26 cellular contexts compared by ENCODE assay signal in genomic region chr16:86031141-86031678, GRCh38.
"Had no signal": no experiment of that assay in that cellular context is flagged by ENCODE, and none has a peak within 500 bp of the region (broad histone marks: within the 10 kb centered on the region; RNA-seq: fewer than 3 reads in every experiment).

No MANE protein-coding gene starts in this region.

- H3K27me3 ChIP-seq: tibial nerve had no signal

- H3K9me3 Mint-ChIP-seq: natural killer cell treated with Interleukin-12 subunit alpha and Interleukin-12 subunit beta and Interleukin-15 and Interleukin-18, amount 100 ng/mL, for 72 hours; stimulated activated naive CD8-positive, alpha-beta T cell treated with anti-CD3 and anti-CD28 coated beads, Interleukin-15, Interleukin-2, amounts not matched to agents 100 ng/mL and 50 ng/mL, for 24 hours had no signal

- FAIRE-seq: colon, frontal cortex, keratinocyte, pancreas had no signal

- H3K4me3 ChIP-seq: heart left ventricle, left ventricle myocardium inferior, lower lobe of right lung, pancreas, psoas muscle, right lobe of liver, spleen, tibial nerve had no signal

- H3K36me3 Mint-ChIP-seq: memory B cell; natural killer cell treated with Interleukin-12 subunit alpha and Interleukin-12 subunit beta and Interleukin-15 and Interleukin-18, amount 100 ng/mL, for 72 hours; stimulated activated memory B cell treated with anti-CD40 and anti-IgM and Interleukin-4, amounts not matched to agents 10 μg/mL and 1 μg/mL and 100 μg/mL, for 72 hours had no signal

- H3K4me1 Mint-ChIP-seq: memory B cell had no signal

- H3K4me1 ChIP-seq: pancreas, psoas muscle, right lobe of liver, spleen had no signal

- H3K9me3 ChIP-seq: heart left ventricle, lower lobe of right lung, pancreas, psoas muscle, right lobe of liver, tibial nerve had no signal

- H3K27ac ChIP-seq: left ventricle myocardium inferior, lower lobe of right lung, pancreas, psoas muscle, right lobe of liver, spleen, tibial nerve had no signal

- H3K36me3 ChIP-seq: heart left ventricle, left ventricle myocardium inferior, lower lobe of right lung, pancreas, right lobe of liver, spleen, tibial nerve had no signal

- ATAC-seq: esophagus mucosa; heart left ventricle; left cardiac atrium; lower lobe of right lung; natural killer cell treated with Interleukin-12 subunit alpha and Interleukin-12 subunit beta and Interleukin-15 and Interleukin-18, amount 100 ng/mL, for 72 hours; pancreas; psoas muscle; right lobe of liver; stimulated activated memory B cell treated with anti-CD40 and anti-IgM and Interleukin-4, amounts not matched to agents 10 μg/mL and 1 μg/mL and 100 μg/mL, for 72 hours had no signal

- H3K27ac Mint-ChIP-seq: memory B cell; natural killer cell treated with Interleukin-12 subunit alpha and Interleukin-12 subunit beta and Interleukin-15 and Interleukin-18, amount 100 ng/mL, for 72 hours; stimulated activated memory B cell treated with anti-CD40 and anti-IgM and Interleukin-4, amounts not matched to agents 10 μg/mL and 1 μg/mL and 100 μg/mL, for 72 hours; stimulated activated naive CD8-positive, alpha-beta T cell treated with anti-CD3 and anti-CD28 coated beads, Interleukin-15, Interleukin-2, amounts not matched to agents 100 ng/mL and 50 ng/mL, for 24 hours had no signal

- H3K4me3 Mint-ChIP-seq: memory B cell; natural killer cell treated with Interleukin-12 subunit alpha and Interleukin-12 subunit beta and Interleukin-15 and Interleukin-18, amount 100 ng/mL, for 72 hours; stimulated activated memory B cell treated with anti-CD40 and anti-IgM and Interleukin-4, amounts not matched to agents 10 μg/mL and 1 μg/mL and 100 μg/mL, for 72 hours; stimulated activated naive CD8-positive, alpha-beta T cell treated with anti-CD3 and anti-CD28 coated beads, Interleukin-15, Interleukin-2, amounts not matched to agents 100 ng/mL and 50 ng/mL, for 24 hours had no signal

- DNase-seq: dermis blood vessel endothelial cell; effector CD4-positive, alpha-beta T cell; heart left ventricle; hippocampal formation; left cardiac atrium; left ventricle myocardium inferior; lower lobe of right lung; midbrain; occipital lobe; psoas muscle; retina; right lobe of liver; spleen; stimulated activated CD4-positive, alpha-beta T cell treated with anti-CD3 and anti-CD28 coated beads, Interleukin-15, amount 100 ng/mL, for 24 hours; stimulated activated CD4-positive, alpha-beta T cell treated with anti-CD3 and anti-CD28 coated beads, Interleukin-1b, Interleukin-23, amount 100 ng/mL, for 48 hours; stimulated activated CD4-positive, alpha-beta T cell treated with anti-CD3 and anti-CD28 coated beads, Interleukin-4, amount 100 ng/mL, for 24 hours had no signal
